24 cellular contexts compared by ENCODE assay signal in the genomic region with DNA sequence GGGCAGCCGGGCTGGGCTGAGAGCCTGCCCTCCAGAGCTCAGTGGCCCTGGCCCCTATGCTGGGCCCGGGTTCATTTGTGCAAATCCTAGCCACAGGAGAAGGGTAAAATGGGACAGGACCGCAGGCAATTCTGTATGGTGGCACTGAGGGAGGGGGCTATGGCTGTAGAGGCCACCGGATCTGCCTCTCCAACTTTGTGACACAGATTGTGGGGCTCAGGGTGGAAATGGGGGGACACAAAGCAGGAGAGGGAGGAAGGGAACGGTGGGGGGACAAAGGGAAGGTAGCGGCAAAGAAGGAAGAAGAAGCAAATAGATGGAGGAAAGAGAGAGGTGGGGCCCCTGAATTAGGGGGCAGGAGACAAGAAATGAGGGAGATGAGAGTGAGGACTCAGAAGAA.
"Had no signal": no experiment of that assay in that cellular context is flagged by ENCODE, and none has a peak within 500 bp of the region (broad histone marks: within the 10 kb centered on the region; RNA-seq: fewer than 3 reads in every experiment).

No MANE protein-coding gene starts in this region.

- H3K27me3 ChIP-seq: MG63, Peyer's patch, SJSA1 had no signal

- H3K4me1 ChIP-seq: Peyer's patch, SJSA1 had no signal

- DNase-seq: IMR-90, Karpas-422, KG1, MG63, NCI-H1092, NCI-H1105 treated with DMSO at 0.1 percent for 48 hours, NCI-H1417 treated with DMSO at 0.1 percent for 48 hours, NCI-H187, NCI-H2029, NCI-H2081 treated with DMSO at 0.1 percent for 48 hours, NCI-H2171, NCI-H226, NCI-H446, NCI-H510A, NCI-H524 treated with DMSO at 0.1 percent for 48 hours, NCI-H69, NCI-H774, PC-9, Right ventricle myocardium superior, SIG-M5 had no signal

- ATAC-seq: HepG2 had no signal

- H3K4me3 ChIP-seq: MG63, PC-9, Peyer's patch, SJSA1, SK-N-MC had no signal

- H2AFZ ChIP-seq: PC-9 had no signal

- H3K36me3 ChIP-seq: MG63, Peyer's patch, SJSA1 had no signal

- H3K4me2 ChIP-seq: PC-9 had no signal

- H3K9me3 ChIP-seq: MG63, Peyer's patch, SJSA1 had no signal

- H3K27ac ChIP-seq: PC-9, Peyer's patch, SJSA1, SK-N-MC had no signal

- FAIRE-seq: HepG2 had no signal
